Comparison of ENCODE assay signal across 1 cellular context in genomic region chr10:17201165-17202013, GRCh38.
TF ChIP-seq lines count a peak whose summit lies in the region.

Gene TRDMT1, minus strand, starts transcription at chr10:17201672. Its CDS starts 38 bp downstream, at chr10:17201634.

TF ChIP-seq in GM12878, 131 proteins besides CTCF, POLR2A, EP300 and RAD21 (continued from another document and continues in another):
- TF ChIP-seq SKIL (IDR thresholded peaks at IDR 0.05; ENCODE audit: low read depth, poor library complexity, severe bottlenecking) (no peak), ATF7 (IDR thresholded peaks at IDR 0.05; ENCODE audit: low read depth) (no peak), GABPA (IDR thresholded peaks at IDR 0.05; ENCODE audit: low read depth) (peak; percentile 92), TCF7 (IDR thresholded peaks at IDR 0.05; ENCODE audit: borderline replicate concordance) (no peak), ZBTB4 (CRISPR knock-in tag; IDR thresholded peaks at IDR 0.05) (no peak), CHD4 (IDR thresholded peaks at IDR 0.05) (no peak), CBX5 (IDR thresholded peaks at IDR 0.05; ENCODE audit: low read depth) (peak; percentile 97), IRF4 (IDR thresholded peaks at IDR 0.05; ENCODE audit: low read depth, low read length) (no peak), PML (IDR thresholded peaks at IDR 0.05; ENCODE audit: low read length) (no peak), RFX5 (IDR thresholded peaks at IDR 0.05; ENCODE audit: low read depth, low read length) (no peak), SP1 (IDR thresholded peaks at IDR 0.05; ENCODE audit: low read depth, low read length) (no peak), E2F4 (IDR thresholded peaks at IDR 0.05; ENCODE audit: low read depth, low read length) (no peak), ASH2L (IDR thresholded peaks at IDR 0.05; ENCODE audit: borderline replicate concordance, low read depth) (peak; percentile 96; the same call in 1 of the 2 replicates), SREBF2 (IDR thresholded peaks at IDR 0.05; ENCODE audit: low read length) (no peak), TCF3 (IDR thresholded peaks at IDR 0.05; ENCODE audit: borderline replicate concordance, insufficient read depth, low read depth, low read length) (no peak), MEF2A (IDR thresholded peaks at IDR 0.05; ENCODE audit: insufficient read depth, low read depth, low read length) (no peak), RB1 (IDR thresholded peaks at IDR 0.05; ENCODE audit: borderline replicate concordance) (peak; percentile 89; the same call in 1 of the 2 replicates), YBX1 (IDR thresholded peaks at IDR 0.05) (no peak), PKNOX1 (IDR thresholded peaks at IDR 0.05) (peak; percentile 43; the same call in 1 of the 2 replicates), CHD1 (IDR thresholded peaks at IDR 0.05; ENCODE audit: low read depth, low read length) (no peak), ELK1 (IDR thresholded peaks at IDR 0.05; ENCODE audit: low read depth, low read length) (no peak; the same call in 1 of the 2 replicates), ZNF687 (IDR thresholded peaks at IDR 0.05) (peak; percentile 64; the same call in 1 of the 2 replicates), SMC3 (IDR thresholded peaks at IDR 0.05; ENCODE audit: borderline replicate concordance, low read length) (no peak), TCF12 (IDR thresholded peaks at IDR 0.05; ENCODE audit: low read depth, low read length) (0 out of 2 replicates have a peak, but pooled peaks have one; percentile 34), ZSCAN29 (IDR thresholded peaks at IDR 0.05) (peak; percentile 77), ATF2 (IDR thresholded peaks at IDR 0.05; ENCODE audit: low read length) (no peak), ZNF592 (IDR thresholded peaks at IDR 0.05) (no peak), FOXK2 (IDR thresholded peaks at IDR 0.05) (no peak), SUZ12 (IDR thresholded peaks at IDR 0.05; ENCODE audit: unreplicated experiment) (no peak), SIX5 (IDR thresholded peaks at IDR 0.05; ENCODE audit: low read depth, low read length, severe bottlenecking) (no peak), NFXL1 (IDR thresholded peaks at IDR 0.05; ENCODE audit: borderline replicate concordance) (no peak), ZBED1 (IDR thresholded peaks at IDR 0.05; ENCODE audit: borderline replicate concordance) (no peak), TAF1 (IDR thresholded peaks at IDR 0.05; ENCODE audit: borderline replicate concordance, low read depth, low read length) (peak; percentile 98), BMI1 (IDR thresholded peaks at IDR 0.05; ENCODE audit: borderline replicate concordance) (peak; percentile 72), USF1 (IDR thresholded peaks at IDR 0.05; ENCODE audit: borderline replicate concordance, extremely low read length, insufficient read depth, low read depth, low read length) (no peak), NFIC (IDR thresholded peaks at IDR 0.05; ENCODE audit: low read depth, low read length) (no peak)
